Comparison of ENCODE assay signal across 8 cellular contexts in genomic region chr16:14301150-14302030, GRCh38.
DNase-seq lines count a peak whose midpoint lies in the region; ATAC-seq and TF ChIP-seq lines count a peak whose summit lies in the region.

No MANE protein-coding gene starts in this region.

- no peak for ATAC-seq in GM21367 (IDR thresholded peaks at IDR 0.05; ENCODE audit: unreplicated experiment)

- H3K36me3 ChIP-seq in HUES64 (ENCODE audit: insufficient read depth, low read length) (no peaks in the 10 kb centered on the region), right atrium auricular region (no peaks in the 10 kb centered on the region), smooth muscle cell (ENCODE audit: low read depth) (no peaks in the 10 kb centered on the region)

- H3K4me3 ChIP-seq in HUES64 (ENCODE audit: low read length) (peak overlapping the region; percentile 60), right atrium auricular region (peak overlapping the region; percentile 66 to 96), smooth muscle cell (peak overlapping the region; percentile 95)

- H3K4me1 Mint-ChIP-seq in activated naive CD4-positive, alpha-beta T cell treated with anti-CD3 and anti-CD28 coated beads, Interleukin-2, amount 10 ng/mL, durations not matched to agents 7 days and 5 days = peaks cover 19% of the 10 kb centered on the region

- CTCF ChIA-PET in activated naive CD4-positive, alpha-beta T cell treated with anti-CD3 and anti-CD28 coated beads, Interleukin-2, amount 10 ng/mL, durations not matched to agents 7 days and 5 days (lab: Charles Lee) = interaction anchor here (0.7 to 1.5 kb wide), 5 partner anchors 8 to 382 kb away, joined by 3 read pairs; partner anchors contain the start of gene ERCC4

- peaks cover 43% of the 10 kb centered on the region for H3K79me2 ChIP-seq in smooth muscle cell (ENCODE audit: low read depth)

- peak overlapping the region; percentile 88 for H3K4me2 ChIP-seq in smooth muscle cell

- peak overlapping the region; percentile 55; the same call in 1 of the 2 replicates for H3K9ac ChIP-seq in HUES64 (ENCODE audit: low read depth, low read length)
- H3K9ac ChIP-seq in smooth muscle cell (ENCODE audit: low read depth) = peak overlapping the region; percentile 71

- H3K9me3 Mint-ChIP-seq in activated naive CD4-positive, alpha-beta T cell treated with anti-CD3 and anti-CD28 coated beads, Interleukin-2, amount 10 ng/mL, durations not matched to agents 7 days and 5 days = no peaks in the 10 kb centered on the region

- peaks cover 15% of the 10 kb centered on the region for H3K27me3 ChIP-seq in HUES64 (ENCODE audit: insufficient read depth, low read length)
- H3K27me3 ChIP-seq in right atrium auricular region = no peaks in the 10 kb centered on the region
- no peaks in the 10 kb centered on the region for H3K27me3 ChIP-seq in smooth muscle cell (ENCODE audit: low read depth)

- peak overlapping the region; percentile 23 for H2AFZ ChIP-seq in smooth muscle cell (ENCODE audit: low read depth)

- TF ChIP-seq CTCF in GM10266 (IDR thresholded peaks at IDR 0.05; ENCODE audit: control insufficient read depth, insufficient read depth, low read depth, missing control alignments) (no peak), right atrium auricular region (IDR thresholded peaks at IDR 0.05) (no peak), smooth muscle cell (IDR thresholded peaks at IDR 0.05; ENCODE audit: borderline replicate concordance, insufficient read depth, poor library complexity, severe bottlenecking) (no peak)

- peak overlapping the region; percentile 63 for H3K4me3 Mint-ChIP-seq in activated naive CD4-positive, alpha-beta T cell treated with anti-CD3 and anti-CD28 coated beads, Interleukin-2, amount 10 ng/mL, durations not matched to agents 7 days and 5 days

- peak; percentile 47 for DNase-seq in GM10266 (ENCODE audit: extremely low spot score)
- peak; percentile 70 for DNase-seq in activated naive CD4-positive, alpha-beta T cell treated with anti-CD3 and anti-CD28 coated beads, Interleukin-2, amount 10 ng/mL, durations not matched to agents 7 days and 5 days
- DNase-seq in right atrium auricular region (ENCODE audit: low spot score) = no peak
- peak; percentile 47 for DNase-seq in smooth muscle cell (lab: John Stamatoyannopoulos, UW; ENCODE audit: unreplicated experiment)
- DNase-seq in GF-D8 (lab: John Stamatoyannopoulos, UW) = no peak
- no peak for DNase-seq in germinal center (ENCODE audit: low spot score)

- H3K27me3 Mint-ChIP-seq in activated naive CD4-positive, alpha-beta T cell treated with anti-CD3 and anti-CD28 coated beads, Interleukin-2, amount 10 ng/mL, durations not matched to agents 7 days and 5 days = peaks cover 59% of the 10 kb centered on the region

- H3K27ac ChIP-seq in HUES64 (ENCODE audit: low read depth, low read length) (no peak overlapping the region; the same call in 1 of the 2 replicates), right atrium auricular region (peak overlapping the region; percentile 73 to 74), smooth muscle cell (ENCODE audit: low read depth) (peak overlapping the region; percentile 78)

- H3F3A ChIP-seq in smooth muscle cell (ENCODE audit: low read depth) = peaks cover 4% of the 10 kb centered on the region

- H3K36me3 Mint-ChIP-seq in activated naive CD4-positive, alpha-beta T cell treated with anti-CD3 and anti-CD28 coated beads, Interleukin-2, amount 10 ng/mL, durations not matched to agents 7 days and 5 days = no peaks in the 10 kb centered on the region

- peaks cover 23% of the 10 kb centered on the region for H3K4me1 ChIP-seq in HUES64 (ENCODE audit: insufficient read depth, low read length)
- peaks cover 0 to 24% of the 10 kb centered on the region in 2 donors for H3K4me1 ChIP-seq in right atrium auricular region
- peaks cover 26% of the 10 kb centered on the region for H3K4me1 ChIP-seq in smooth muscle cell (ENCODE audit: low read depth)

- peak overlapping the region; percentile 79 for H3K27ac Mint-ChIP-seq in activated naive CD4-positive, alpha-beta T cell treated with anti-CD3 and anti-CD28 coated beads, Interleukin-2, amount 10 ng/mL, durations not matched to agents 7 days and 5 days

- WGBS in HUES64 = 2% methylated on average over 22 of the region's 34 CpGs
- WGBS in smooth muscle cell (ENCODE audit: low lambda C conversion rate) = 5% methylated on average over 20 of the region's 34 CpGs

- peaks cover 31% of the 10 kb centered on the region for H4K20me1 ChIP-seq in smooth muscle cell (ENCODE audit: low read depth)

- H3K9me3 ChIP-seq in HUES64 (ENCODE audit: insufficient read depth, low read depth, low read length) (no peaks in the 10 kb centered on the region), right atrium auricular region (no peaks in the 10 kb centered on the region), smooth muscle cell (replicated peaks; ENCODE audit: low read depth) (no peaks in the 10 kb centered on the region)

Comparison
In these comparisons a context has a peak if more than half of its experiments do, and no peak if none do; other contexts are left out.
1. DNase-seq: peak in GM10266 (single experiment), activated naive CD4-positive, alpha-beta T cell treated with anti-CD3 and anti-CD28 coated beads, Interleukin-2, amount 10 ng/mL, durations not matched to agents 7 days and 5 days (single experiment) and smooth muscle cell (single experiment); none in right atrium auricular region (single experiment), GF-D8 (single experiment) and germinal center (single experiment).
2. Peak in every context shown above with its lines, with median percentiles within 50 percentile points of each other: H3K4me3 ChIP-seq.